ENCODE assay signal across 16 cellular contexts in the genomic region with DNA sequence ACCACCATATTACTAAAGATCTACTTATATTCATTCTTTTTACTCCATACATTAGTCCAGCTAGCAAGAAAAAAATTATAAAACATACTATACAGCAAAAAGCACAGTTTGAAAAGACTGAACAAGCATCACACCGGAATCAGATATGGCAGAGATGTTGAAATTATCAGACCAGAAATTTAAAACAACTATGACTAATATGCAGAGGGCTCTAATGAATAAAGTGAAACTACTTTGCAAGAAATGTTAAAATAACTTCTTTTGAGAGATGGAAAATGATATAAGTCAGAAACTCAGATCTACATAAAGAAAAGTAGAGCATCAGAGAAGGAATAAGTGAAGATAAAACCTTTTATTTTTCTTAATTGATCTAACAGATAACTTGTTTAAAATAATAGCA. TPM values are rescaled to one million over a fixed set of nuclear protein-coding genes. Genes with fewer than 3 reads are reported as not detected.
DNase-seq lines count a peak whose midpoint lies in the region; ATAC-seq and TF ChIP-seq lines count a peak whose summit lies in the region.
"Had no signal": no experiment of that assay in that cellular context is flagged by ENCODE, and none has a peak within 500 bp of the region (broad histone marks: within the 10 kb centered on the region; RNA-seq: fewer than 3 reads in every experiment).

No MANE protein-coding gene starts in this region.

- intact Hi-C loops in lower leg skin (cut with DNase I; ENCODE audit: low total_unique reads): no loop called here

- WGBS in lower leg skin, 2 donors: 86 to 89% methylated on average over 1 of the region's 1 CpG

- no peak for TF ChIP-seq POLR2A in lower leg skin (IDR thresholded peaks at IDR 0.05)

- ATAC-seq in GM18861 (IDR thresholded peaks at IDR 0.05; ENCODE audit: unreplicated experiment) (peak; percentile 56), GM21619 (IDR thresholded peaks at IDR 0.05; ENCODE audit: unreplicated experiment) (peak; percentile 69), HG03432 (IDR thresholded peaks at IDR 0.05; ENCODE audit: unreplicated experiment) (peak; percentile 92)

- no peak for TF ChIP-seq CTCF in lower leg skin (IDR thresholded peaks at IDR 0.05)

- DNase-seq in iris pigment epithelial cell (ENCODE audit: low read depth) (peak; percentile 38), midbrain (lab: John Stamatoyannopoulos, UW) (no peak), NAMALWA (ENCODE audit: low spot score) (no peak), lower leg skin (ENCODE audit: low spot score in 2 of 2) (no peak), NCI-H2081 (lab: John Stamatoyannopoulos, UW) (no peak)
- DNase-seq: activated CD4-positive, alpha-beta T cell treated with anti-CD3 and anti-CD28 coated beads, Interleukin-2, amount 50 U/mL, for 1 hour; activated naive CD4-positive, alpha-beta T cell treated with anti-CD3 and anti-CD28 coated beads, Interleukin-2, amount 50 U/mL, for 16 hours; activated T-cell treated with anti-CD3 and anti-CD28 coated beads for 4 hours; DMS 273 treated with DMSO at 0.1 percent for 48 hours; GM23248; head of caudate nucleus; NCI-H146 had no signal

- H3K4me3 ChIP-seq in lower leg skin (ENCODE audit: low read depth, poor library complexity, severe bottlenecking): no peak overlapping the region
- H3K4me3 ChIP-seq: GM23248, right atrium auricular region had no signal

RNA-seq across cellular contexts. Expression of a gene that starts 50.9 kb away (rescaled TPM):
- 10 to 100 TPM in 3 of 4 donors, 1 to 10 TPM in 1; 9.8 to 25.7 (median 17.8) TPM for total RNA-seq in lower leg skin
